Comparison of ENCODE assay signal across 18 cellular contexts in the genomic region with DNA sequence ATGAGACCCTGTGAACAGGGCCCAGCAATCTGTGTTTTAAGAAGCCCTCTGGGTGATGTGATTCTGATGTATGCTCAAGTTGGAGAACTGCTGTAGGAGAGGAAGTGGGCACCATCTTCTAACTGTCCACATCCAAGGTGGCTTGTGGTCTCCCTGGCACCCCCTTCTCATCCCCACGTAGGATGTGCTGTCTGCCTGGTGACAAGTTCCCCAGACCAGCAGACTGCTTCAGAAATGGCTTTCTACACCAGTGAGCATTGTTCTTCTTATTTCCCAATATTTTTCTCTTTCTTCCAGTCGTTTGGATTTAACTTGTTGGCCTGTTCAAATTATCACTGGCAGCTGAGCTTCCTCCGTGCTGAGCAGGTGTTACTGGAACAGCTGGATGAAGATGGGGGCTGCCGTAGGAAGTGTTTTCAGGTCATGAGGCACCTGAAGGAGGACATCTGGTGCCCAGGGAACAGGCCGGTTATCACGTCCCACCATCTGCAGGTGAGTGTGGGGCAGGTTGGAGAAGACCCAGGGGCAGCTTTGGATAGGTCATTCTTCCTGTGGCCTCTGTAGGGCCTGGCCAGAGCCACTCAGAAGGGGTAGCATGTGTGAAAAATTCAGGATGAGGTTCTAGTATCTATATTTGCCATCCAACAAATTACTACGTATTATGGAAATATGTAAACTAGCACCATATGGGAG. TPM values are rescaled to one million over a fixed set of nuclear protein-coding genes. Genes with fewer than 3 reads are reported as not detected.
DNase-seq lines count a peak whose midpoint lies in the region; ATAC-seq and TF ChIP-seq lines count a peak whose summit lies in the region.
"Had no signal": no experiment of that assay in that cellular context is flagged by ENCODE, and none has a peak within 500 bp of the region (broad histone marks: within the 10 kb centered on the region; RNA-seq: fewer than 3 reads in every experiment).

No MANE protein-coding gene starts in this region.

- ATAC-seq in CD4-positive, alpha-beta T cell (ENCODE audit: poor library complexity): no peak
- ATAC-seq in activated naive CD8-positive, alpha-beta T cell treated with anti-CD3 and anti-CD28 coated beads, Interleukin-2, amount 50 U/mL, for 24 hours: no peak
- ATAC-seq: HCT116 had no signal

- H3K9me3 Mint-ChIP-seq in activated T-cell treated with anti-CD3 and anti-CD28 coated beads, Interleukin-2, amount 50 U/mL, for 24 hours: no peaks in the 10 kb centered on the region
- no peaks in the 10 kb centered on the region for H3K9me3 Mint-ChIP-seq in CD4-positive, alpha-beta T cell
- no peaks in the 10 kb centered on the region for H3K9me3 Mint-ChIP-seq in activated naive CD8-positive, alpha-beta T cell treated with anti-CD3 and anti-CD28 coated beads, Interleukin-2, amount 50 U/mL, for 24 hours
- H3K9me3 Mint-ChIP-seq in activated T-helper 1 cell treated with anti-CD3 and anti-CD28 coated beads, Interleukin-12 subunit alpha, Interleukin-12 subunit beta, Interleukin-2, Interleukin-4 antibody, amounts not matched to agents 30 ng/mL and 10 ng/mL and 1 ng/mL, durations not matched to agents 14 hours and 24 hours and 36 hours: no peaks in the 10 kb centered on the region

- WGBS in stomach, 5 donors: 81 to 82% (median 82%) methylated on average over 5 to 7 of the region's 7 CpGs

- no peak overlapping the region for H3K4me3 ChIP-seq in stomach

- no peak overlapping the region for H3K27ac ChIP-seq in CD4-positive, alpha-beta T cell (ENCODE audit: low read depth, low read length)
- H3K27ac ChIP-seq in stomach: no peak overlapping the region
- H3K27ac ChIP-seq: C4-2B, KMS-11 had no signal

- peaks cover 29% of the 10 kb centered on the region for H3K27me3 Mint-ChIP-seq in activated T-cell treated with anti-CD3 and anti-CD28 coated beads, Interleukin-2, amount 50 U/mL, for 24 hours
- peaks cover 7% of the 10 kb centered on the region for H3K27me3 Mint-ChIP-seq in CD4-positive, alpha-beta T cell
- H3K27me3 Mint-ChIP-seq in activated naive CD8-positive, alpha-beta T cell treated with anti-CD3 and anti-CD28 coated beads, Interleukin-2, amount 50 U/mL, for 24 hours: peaks cover 24% of the 10 kb centered on the region
- H3K27me3 Mint-ChIP-seq in activated T-helper 1 cell treated with anti-CD3 and anti-CD28 coated beads, Interleukin-12 subunit alpha, Interleukin-12 subunit beta, Interleukin-2, Interleukin-4 antibody, amounts not matched to agents 30 ng/mL and 10 ng/mL and 1 ng/mL, durations not matched to agents 14 hours and 24 hours and 36 hours (ENCODE audit: insufficient read depth): peaks cover 22% of the 10 kb centered on the region

- no peaks in the 10 kb centered on the region for H3K36me3 ChIP-seq in stomach

- no peaks in the 10 kb centered on the region for H3K9me3 ChIP-seq in CD4-positive, alpha-beta T cell (ENCODE audit: control insufficient read depth, low read length)
- H3K9me3 ChIP-seq in stomach: no peaks in the 10 kb centered on the region

- POLR2A ChIA-PET in CD4-positive, alpha-beta T cell (lab: Charles Lee): no interaction called here

- no peaks in the 10 kb centered on the region for H3K36me3 Mint-ChIP-seq in activated T-cell treated with anti-CD3 and anti-CD28 coated beads, Interleukin-2, amount 50 U/mL, for 24 hours (ENCODE audit: low read depth)
- no peaks in the 10 kb centered on the region for H3K36me3 Mint-ChIP-seq in CD4-positive, alpha-beta T cell (ENCODE audit: low read depth)
- no peaks in the 10 kb centered on the region for H3K36me3 Mint-ChIP-seq in activated naive CD8-positive, alpha-beta T cell treated with anti-CD3 and anti-CD28 coated beads, Interleukin-2, amount 50 U/mL, for 24 hours (ENCODE audit: low read depth)
- H3K36me3 Mint-ChIP-seq in activated T-helper 1 cell treated with anti-CD3 and anti-CD28 coated beads, Interleukin-12 subunit alpha, Interleukin-12 subunit beta, Interleukin-2, Interleukin-4 antibody, amounts not matched to agents 30 ng/mL and 10 ng/mL and 1 ng/mL, durations not matched to agents 14 hours and 24 hours and 36 hours (ENCODE audit: low read depth): no peaks in the 10 kb centered on the region

- H3K4me3 Mint-ChIP-seq in activated T-cell treated with anti-CD3 and anti-CD28 coated beads, Interleukin-2, amount 50 U/mL, for 24 hours: no peak overlapping the region
- H3K4me3 Mint-ChIP-seq in CD4-positive, alpha-beta T cell: no peak overlapping the region
- peak overlapping the region; percentile 44 for H3K4me3 Mint-ChIP-seq in activated naive CD8-positive, alpha-beta T cell treated with anti-CD3 and anti-CD28 coated beads, Interleukin-2, amount 50 U/mL, for 24 hours
- H3K4me3 Mint-ChIP-seq in activated T-helper 1 cell treated with anti-CD3 and anti-CD28 coated beads, Interleukin-12 subunit alpha, Interleukin-12 subunit beta, Interleukin-2, Interleukin-4 antibody, amounts not matched to agents 30 ng/mL and 10 ng/mL and 1 ng/mL, durations not matched to agents 14 hours and 24 hours and 36 hours: no peak overlapping the region

- H3K4me1 Mint-ChIP-seq in activated T-cell treated with anti-CD3 and anti-CD28 coated beads, Interleukin-2, amount 50 U/mL, for 24 hours (ENCODE audit: low read depth): peaks cover 43% of the 10 kb centered on the region
- H3K4me1 Mint-ChIP-seq in CD4-positive, alpha-beta T cell (ENCODE audit: low read depth): peaks cover 36% of the 10 kb centered on the region
- H3K4me1 Mint-ChIP-seq in activated naive CD8-positive, alpha-beta T cell treated with anti-CD3 and anti-CD28 coated beads, Interleukin-2, amount 50 U/mL, for 24 hours: peaks cover 48% of the 10 kb centered on the region
- peaks cover 22% of the 10 kb centered on the region for H3K4me1 Mint-ChIP-seq in activated T-helper 1 cell treated with anti-CD3 and anti-CD28 coated beads, Interleukin-12 subunit alpha, Interleukin-12 subunit beta, Interleukin-2, Interleukin-4 antibody, amounts not matched to agents 30 ng/mL and 10 ng/mL and 1 ng/mL, durations not matched to agents 14 hours and 24 hours and 36 hours (ENCODE audit: low read depth)

- intact Hi-C loops in CD4-positive, alpha-beta T cell (cut with DNase I, micrococcal nuclease): no loop called here
- intact Hi-C loops in activated T-helper 1 cell treated with anti-CD3 and anti-CD28 coated beads, Interleukin-12 subunit alpha, Interleukin-12 subunit beta, Interleukin-2, Interleukin-4 antibody, amounts not matched to agents 30 ng/mL and 10 ng/mL and 1 ng/mL, durations not matched to agents 14 hours and 24 hours and 36 hours (cut with micrococcal nuclease): loop anchor here (5.0 kb wide), 1 partner anchor 129 kb away; no protein-coding TSS in a partner anchor
- intact Hi-C loops in posterior vena cava (cut with DNase I): no loop called here
- intact Hi-C loops in stomach (cut with DNase I; ENCODE audit: low total_unique reads): no loop called here

- peaks cover 0 to 2% (median 0%) of the 10 kb centered on the region in 4 donors for H3K4me1 ChIP-seq in stomach

- TF ChIP-seq CTCF in CD4-positive, alpha-beta T cell (IDR thresholded peaks at IDR 0.05): no peak
- TF ChIP-seq CTCF in stomach (IDR thresholded peaks at IDR 0.05): no peak

- CTCF ChIA-PET in CD4-positive, alpha-beta T cell (lab: Charles Lee): interaction anchor here (2.9 kb wide), 1 partner anchor 11 kb away, joined by 10 read pairs; no protein-coding TSS in a partner anchor

- no peak for TF ChIP-seq EP300 in stomach (IDR thresholded peaks at IDR 0.05)

- peak overlapping the region; percentile 66 for H3K27ac Mint-ChIP-seq in activated T-cell treated with anti-CD3 and anti-CD28 coated beads, Interleukin-2, amount 50 U/mL, for 24 hours
- H3K27ac Mint-ChIP-seq in CD4-positive, alpha-beta T cell: peak overlapping the region; percentile 10
- peak overlapping the region; percentile 75 for H3K27ac Mint-ChIP-seq in activated naive CD8-positive, alpha-beta T cell treated with anti-CD3 and anti-CD28 coated beads, Interleukin-2, amount 50 U/mL, for 24 hours
- no peak overlapping the region for H3K27ac Mint-ChIP-seq in activated T-helper 1 cell treated with anti-CD3 and anti-CD28 coated beads, Interleukin-12 subunit alpha, Interleukin-12 subunit beta, Interleukin-2, Interleukin-4 antibody, amounts not matched to agents 30 ng/mL and 10 ng/mL and 1 ng/mL, durations not matched to agents 14 hours and 24 hours and 36 hours

- H3K27me3 ChIP-seq in CD4-positive, alpha-beta T cell (ENCODE audit: control insufficient read depth, insufficient read depth, low read length): no peaks in the 10 kb centered on the region
- H3K27me3 ChIP-seq in stomach: peaks cover 0 to 10% (median 0%) of the 10 kb centered on the region in 3 donors

- TF ChIP-seq POLR2A in stomach (IDR thresholded peaks at IDR 0.05): no peak

- DNase-seq in activated T-cell treated with anti-CD3 and anti-CD28 coated beads, Interleukin-2, amount 50 U/mL, for 24 hours: no peak
- DNase-seq in activated T-cell treated with anti-CD3 and anti-CD28 coated beads for 4 hours (no peak), NCI-H2171 (lab: John Stamatoyannopoulos, UW) (peak; percentile 6), posterior vena cava (ENCODE audit: low spot score) (no peak), stomach (no peak)
- DNase-seq in CD4-positive, alpha-beta T cell: no peak
- no peak for DNase-seq in activated naive CD8-positive, alpha-beta T cell treated with anti-CD3 and anti-CD28 coated beads, Interleukin-2, amount 50 U/mL, for 24 hours
- DNase-seq in activated T-helper 1 cell treated with anti-CD3 and anti-CD28 coated beads, Interleukin-12 subunit alpha, Interleukin-12 subunit beta, Interleukin-2, Interleukin-4 antibody, amounts not matched to agents 30 ng/mL and 10 ng/mL and 1 ng/mL, durations not matched to agents 14 hours and 24 hours and 36 hours (ENCODE audit: low spot score): no peak
- DNase-seq: NCI-H1105, NCI-H146, NCI-H2029 treated with DMSO at 0.1 percent for 48 hours, NCI-H446, NCI-H526, Right ventricle myocardium superior had no signal

RNA-seq across cellular contexts. Expression of gene MAB21L3, which starts 16.8 kb away (rescaled TPM):
- not detected for total RNA-seq in CD4-positive, alpha-beta T cell
- not detected in 2 replicates for total RNA-seq in activated T-helper 1 cell treated with anti-CD3 and anti-CD28 coated beads, Interleukin-12 subunit alpha, Interleukin-12 subunit beta, Interleukin-2, Interleukin-4 antibody, amounts not matched to agents 30 ng/mL and 10 ng/mL and 1 ng/mL, durations not matched to agents 14 hours and 24 hours and 36 hours
- total RNA-seq in posterior vena cava (not detected), stomach (under 1 TPM in 1 of 5 donors, not detected in 4; 0.18 TPM)
- polyA plus RNA-seq in stomach: under 1 TPM in 1 of 3 donors, not detected in 2; 0.60 TPM
- total RNA-seq: H1, Right ventricle myocardium superior had no signal
- polyA plus RNA-seq: H1 had no signal
